ENCODE assay signal across 18 cellular contexts in the genomic region with DNA sequence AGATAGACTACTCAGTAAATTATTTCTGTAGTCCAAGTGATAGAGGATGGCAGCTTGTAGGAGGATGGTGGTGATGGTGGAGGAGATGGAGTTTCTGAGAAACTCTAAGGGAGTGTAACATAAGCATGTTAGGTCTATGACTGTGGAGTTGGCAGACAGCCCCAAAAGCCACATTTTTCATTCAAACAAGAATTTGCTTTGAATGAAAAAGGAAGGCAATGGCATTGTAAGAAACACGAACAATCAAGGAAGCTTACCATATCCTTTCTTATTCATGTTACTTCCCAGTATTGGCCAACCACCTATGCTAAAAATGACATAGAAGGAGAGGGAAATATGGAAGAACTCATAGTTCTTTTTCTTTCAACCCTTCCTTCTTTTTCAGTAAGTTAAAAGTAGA. TPM values are rescaled to one million over a fixed set of nuclear protein-coding genes. Genes with fewer than 3 reads are reported as not detected.
DNase-seq lines count a peak whose midpoint lies in the region; ATAC-seq, FAIRE-seq and TF ChIP-seq lines count a peak whose summit lies in the region.
"Had no signal": no experiment of that assay in that cellular context is flagged by ENCODE, and none has a peak within 500 bp of the region (broad histone marks: within the 10 kb centered on the region; RNA-seq: fewer than 3 reads in every experiment).

No MANE protein-coding gene starts in this region.

- H3K36me3 Mint-ChIP-seq in astrocyte (ENCODE audit: low read depth, unreplicated experiment) = no peaks in the 10 kb centered on the region
- H3K36me3 Mint-ChIP-seq: CD8-positive, alpha-beta T cell had no signal

- DNase-seq in HAP-1 (ENCODE audit: low spot score in 2 of 2) (peak; percentile 69 to 75), astrocyte (ENCODE audit: low read depth) (peak; percentile 61), fibroblast of lung (ENCODE audit: low read depth in 2 of 2) (peak; percentile 23 to 74), myocyte (ENCODE audit: low read depth) (peak; percentile 29), MM.1S (no peak)
- DNase-seq: BE2C; CD8-positive, alpha-beta T cell; H7; NCI-H1105 treated with DMSO at 0.1 percent for 48 hours; NCI-H1930; NCI-H2171 treated with DMSO at 0.1 percent for 48 hours; NCI-H510A treated with DMSO at 0.1 percent for 48 hours; SHP77 had no signal

- no peak overlapping the region for H3K4me3 ChIP-seq in HAP-1
- no peak overlapping the region for H3K4me3 ChIP-seq in astrocyte (ENCODE audit: insufficient read depth, low read depth, low read length)
- no peak overlapping the region for H3K4me3 ChIP-seq in fibroblast of lung (replicated peaks in 1 of 4; ENCODE audit: control extremely low read depth in 1 of 4, insufficient read depth in 1 of 4, low read depth in 3 of 4, low read length in 4 of 4)
- no peak overlapping the region for H3K4me3 ChIP-seq in MM.1S (ENCODE audit: low read length)

- no peaks in the 10 kb centered on the region for H3K36me3 ChIP-seq in HAP-1 (replicated peaks)
- no peaks in the 10 kb centered on the region for H3K36me3 ChIP-seq in astrocyte (ENCODE audit: insufficient read depth, low read length)
- H3K36me3 ChIP-seq in fibroblast of lung (ENCODE audit: control insufficient read depth, insufficient read depth, low read length) = no peaks in the 10 kb centered on the region
- no peaks in the 10 kb centered on the region for H3K36me3 ChIP-seq in MM.1S (replicated peaks; ENCODE audit: insufficient read depth, low read length)
- H3K36me3 ChIP-seq: BE2C had no signal

- ATAC-seq in GM19035 (IDR thresholded peaks at IDR 0.05; ENCODE audit: unreplicated experiment) = no peak
- no peak for ATAC-seq in GM18858 (IDR thresholded peaks at IDR 0.05; ENCODE audit: unreplicated experiment)
- ATAC-seq: CD8-positive, alpha-beta T cell; HepG2 had no signal

- H4K20me1 ChIP-seq in astrocyte (ENCODE audit: insufficient read depth, low read length) (no peaks in the 10 kb centered on the region), fibroblast of lung (ENCODE audit: control insufficient read depth, extremely low read depth, insufficient read depth, low read length) (no peaks in the 10 kb centered on the region), MM.1S (ENCODE audit: insufficient read depth, low read length) (no peaks in the 10 kb centered on the region)

- H3K9me2 ChIP-seq in MM.1S (replicated peaks; ENCODE audit: insufficient read depth, low read length) = no peaks in the 10 kb centered on the region

- TF ChIP-seq CTCF in astrocyte (IDR thresholded peaks at IDR 0.05; ENCODE audit: insufficient read depth, low read depth, low read length) (no peak), fibroblast of lung (conservative IDR thresholded peaks at IDR 0.05 in 1 of 2, IDR thresholded peaks at IDR 0.05 in 1 of 2; ENCODE audit: low read depth in 1 of 2, low read length in 2 of 2) (no peak), MM.1S (IDR thresholded peaks at IDR 0.05; ENCODE audit: low read length) (no peak)

- in situ Hi-C loops in HAP-1 (cut with MboI; ENCODE audit: low sequenced_read_pairs) = loop anchor here (25.0 kb wide), 1 partner anchor 1097 kb away; no protein-coding TSS in a partner anchor

- H3K27ac ChIP-seq in astrocyte (ENCODE audit: low read depth, low read length) = no peak overlapping the region
- H3K27ac ChIP-seq in fibroblast of lung (ENCODE audit: insufficient read depth, low read length) = no peak overlapping the region
- no peak overlapping the region for H3K27ac ChIP-seq in MM.1S (ENCODE audit: low read length)

- no peak overlapping the region for H3K4me2 ChIP-seq in astrocyte (ENCODE audit: low read length)
- H3K4me2 ChIP-seq in fibroblast of lung (ENCODE audit: extremely low read depth, insufficient read depth, low read length) = no peak overlapping the region
- no peak overlapping the region for H3K4me2 ChIP-seq in MM.1S (ENCODE audit: low read depth, low read length)

- H3K79me2 ChIP-seq in astrocyte (ENCODE audit: insufficient read depth, low read length) = no peaks in the 10 kb centered on the region
- H3K79me2 ChIP-seq in fibroblast of lung (ENCODE audit: control insufficient read depth, insufficient read depth, low read length) = no peaks in the 10 kb centered on the region
- H3K79me2 ChIP-seq in MM.1S (ENCODE audit: low read length) = no peaks in the 10 kb centered on the region

- no peak overlapping the region for H3K4me3 Mint-ChIP-seq in astrocyte (ENCODE audit: unreplicated experiment)
- H3K4me3 Mint-ChIP-seq: CD8-positive, alpha-beta T cell had no signal

- H3K9me3 ChIP-seq in HAP-1 = no peaks in the 10 kb centered on the region
- H3K9me3 ChIP-seq in astrocyte (ENCODE audit: insufficient read depth, low read depth, low read length) = no peaks in the 10 kb centered on the region
- no peaks in the 10 kb centered on the region for H3K9me3 ChIP-seq in fibroblast of lung (ENCODE audit: control insufficient read depth, insufficient read depth, low read depth, low read length)
- no peaks in the 10 kb centered on the region for H3K9me3 ChIP-seq in MM.1S (replicated peaks; ENCODE audit: insufficient read depth, low read length)
- H3K9me3 ChIP-seq: BE2C had no signal

- peaks cover 1% of the 10 kb centered on the region for H3K9me3 Mint-ChIP-seq in astrocyte (ENCODE audit: unreplicated experiment)
- H3K9me3 Mint-ChIP-seq: CD8-positive, alpha-beta T cell had no signal

- H3K27me3 Mint-ChIP-seq in astrocyte (ENCODE audit: low read depth, unreplicated experiment) = no peaks in the 10 kb centered on the region

- peaks cover 22% of the 10 kb centered on the region for H3K4me1 Mint-ChIP-seq in astrocyte (ENCODE audit: low read depth, unreplicated experiment)

- H3K4me1 ChIP-seq in HAP-1 (peaks cover 13% of the 10 kb centered on the region), astrocyte (ENCODE audit: insufficient read depth, low read length) (peaks cover 5% of the 10 kb centered on the region), fibroblast of lung (ENCODE audit: control insufficient read depth, extremely low read depth, insufficient read depth, low read length) (no peaks in the 10 kb centered on the region), MM.1S (ENCODE audit: low read length) (no peaks in the 10 kb centered on the region)
- H3K4me1 ChIP-seq: BE2C had no signal

- H3K9ac ChIP-seq in astrocyte (ENCODE audit: low read length) (no peak overlapping the region), fibroblast of lung (ENCODE audit: insufficient read depth, low read length) (no peak overlapping the region), MM.1S (ENCODE audit: low read length) (no peak overlapping the region)

- H3K27me3 ChIP-seq in HAP-1 (ENCODE audit: low read depth) = no peaks in the 10 kb centered on the region
- no peaks in the 10 kb centered on the region for H3K27me3 ChIP-seq in astrocyte (ENCODE audit: insufficient read depth, low read length)
- H3K27me3 ChIP-seq in fibroblast of lung (ENCODE audit: control insufficient read depth, insufficient read depth, low read length) = no peaks in the 10 kb centered on the region
- no peaks in the 10 kb centered on the region for H3K27me3 ChIP-seq in MM.1S (replicated peaks; ENCODE audit: insufficient read depth, low read length)
- H3K27me3 ChIP-seq: BE2C had no signal

- H2AFZ ChIP-seq in astrocyte (ENCODE audit: low read depth, low read length) (no peak overlapping the region), fibroblast of lung (ENCODE audit: low read length) (no peak overlapping the region), MM.1S (ENCODE audit: low read length) (no peak overlapping the region)

- FAIRE-seq in astrocyte (lab: Jason Lieb, UNC) = no peak
- FAIRE-seq: D721Med, HepG2, RCC 7860 had no signal

- H3K27ac Mint-ChIP-seq in astrocyte (ENCODE audit: unreplicated experiment) = no peak overlapping the region
- H3K27ac Mint-ChIP-seq: CD8-positive, alpha-beta T cell had no signal

- no peaks in the 10 kb centered on the region for H3F3A ChIP-seq in MM.1S (ENCODE audit: insufficient read depth, low read length)

RNA-seq across cellular contexts. Expression of a gene that starts 18.7 kb away (rescaled TPM):
- total RNA-seq in astrocyte = 41.5 and 41.9 TPM in 2 replicates
- 12.1 and 16.3 TPM in 2 replicates for total RNA-seq in fibroblast of lung
- 42.6 and 47.9 TPM in 2 replicates for polyA plus RNA-seq in fibroblast of lung
- 17.5 and 19.1 TPM in 2 replicates for polyA plus RNA-seq in fibroblast of lung (2012)
- polyA minus RNA-seq in fibroblast of lung (ENCODE audit: low replicate concordance) = 42.3 and 59.3 TPM in 2 replicates
- total RNA-seq in myocyte = 22.7 and 27.9 TPM in 2 replicates
- polyA plus RNA-seq in myocyte (2012) = 15.4 TPM
